8 cellular contexts compared by ENCODE assay signal in genomic region chr4:76213415-76214268, GRCh38. TPM values are rescaled to one million over a fixed set of nuclear protein-coding genes. Genes with fewer than 3 reads are reported as not detected.
DNase-seq lines count a peak whose midpoint lies in the region; ATAC-seq and TF ChIP-seq lines count a peak whose summit lies in the region.

A gene with protein sequence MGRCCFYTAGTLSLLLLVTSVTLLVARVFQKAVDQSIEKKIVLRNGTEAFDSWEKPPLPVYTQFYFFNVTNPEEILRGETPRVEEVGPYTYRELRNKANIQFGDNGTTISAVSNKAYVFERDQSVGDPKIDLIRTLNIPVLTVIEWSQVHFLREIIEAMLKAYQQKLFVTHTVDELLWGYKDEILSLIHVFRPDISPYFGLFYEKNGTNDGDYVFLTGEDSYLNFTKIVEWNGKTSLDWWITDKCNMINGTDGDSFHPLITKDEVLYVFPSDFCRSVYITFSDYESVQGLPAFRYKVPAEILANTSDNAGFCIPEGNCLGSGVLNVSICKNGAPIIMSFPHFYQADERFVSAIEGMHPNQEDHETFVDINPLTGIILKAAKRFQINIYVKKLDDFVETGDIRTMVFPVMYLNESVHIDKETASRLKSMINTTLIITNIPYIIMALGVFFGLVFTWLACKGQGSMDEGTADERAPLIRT (minus strand): TSS chr4:76213824. CDS start chr4:76213543, 281 bp downstream.

- no peaks in the 10 kb centered on the region for H3K36me3 ChIP-seq in CD8-positive, alpha-beta T cell (ENCODE audit: insufficient read depth, low read length)

- intact Hi-C loops in CD8-positive, alpha-beta T cell (cut with DNase I, micrococcal nuclease), result loop anchor here (1.0 to 10.0 kb wide), 13 partner anchors 14 to 944 kb away; partner anchors contain the start of genes CCNG2 (in 2 of the 2), CCNI (in 2 of the 2), NAAA (in 2 of the 2) and SDAD1 (in 2 of the 2)

- H3K4me1 ChIP-seq in CD8-positive, alpha-beta T cell (ENCODE audit: insufficient read depth, low read length), result peaks cover 29% of the 10 kb centered on the region

- peak within 1 kb of the TSS; percentile 89 for H3K4me3 Mint-ChIP-seq in CD8-positive, alpha-beta T cell
- peak within 1 kb of the TSS; percentile 97 for H3K4me3 Mint-ChIP-seq in endothelial cell (ENCODE audit: unreplicated experiment)

- no peak for TF ChIP-seq CTCF in CD8-positive, alpha-beta T cell (IDR thresholded peaks at IDR 0.05)
- no peak for TF ChIP-seq CTCF in endothelial cell (IDR thresholded peaks at IDR 0.05; ENCODE audit: unreplicated experiment)

- H3K9me3 Mint-ChIP-seq in CD8-positive, alpha-beta T cell, result no peaks in the 10 kb centered on the region
- H3K9me3 Mint-ChIP-seq in endothelial cell (ENCODE audit: unreplicated experiment), result no peaks in the 10 kb centered on the region

- POLR2A ChIA-PET in CD8-positive, alpha-beta T cell (lab: Charles Lee), result interaction anchor here (1.0 to 3.6 kb wide), 3 partner anchors 14 to 88 kb away, joined by 3 to 16 read pairs (median 4); partner anchors contain the start of gene NUP54

- peaks cover 9% of the 10 kb centered on the region for H3K36me3 Mint-ChIP-seq in CD8-positive, alpha-beta T cell
- peaks cover 11% of the 10 kb centered on the region for H3K36me3 Mint-ChIP-seq in endothelial cell (ENCODE audit: low read depth, unreplicated experiment)

- peak; percentile 64 for ATAC-seq in CD8-positive, alpha-beta T cell
- ATAC-seq in GM19351 (IDR thresholded peaks at IDR 0.05; ENCODE audit: unreplicated experiment) (peak; percentile 74), HG03469 (IDR thresholded peaks at IDR 0.05; ENCODE audit: unreplicated experiment) (peak; percentile 57)

- H3K27me3 Mint-ChIP-seq in CD8-positive, alpha-beta T cell (ENCODE audit: low read depth), result no peaks in the 10 kb centered on the region
- peaks cover 14% of the 10 kb centered on the region for H3K27me3 Mint-ChIP-seq in endothelial cell (ENCODE audit: unreplicated experiment)

- no peaks in the 10 kb centered on the region for H3K27me3 ChIP-seq in CD8-positive, alpha-beta T cell (ENCODE audit: insufficient read depth, low read length)

- peaks cover 59% of the 10 kb centered on the region for H3K4me1 Mint-ChIP-seq in CD8-positive, alpha-beta T cell (ENCODE audit: low read depth)
- peaks cover 50% of the 10 kb centered on the region for H3K4me1 Mint-ChIP-seq in endothelial cell (ENCODE audit: unreplicated experiment)

- peak within 1 kb of the TSS; percentile 85 for H3K27ac ChIP-seq in CD8-positive, alpha-beta T cell (ENCODE audit: low read depth, low read length)

- DNase-seq in CD8-positive, alpha-beta T cell, result peak; percentile 44 to 84 (median 69)
- peak; percentile 67 for DNase-seq in NK-92 treated with Interleukin-12 subunit alpha and Interleukin-12 subunit beta, amount 100 ng/mL, for 24 hours (lab: John Stamatoyannopoulos, UW)
- DNase-seq in activated CD8-positive, alpha-beta memory T cell treated with anti-CD3 and anti-CD28 coated beads, Interleukin-2, amount 50 U/mL, for 4 hours, result peak; percentile 64
- peak; percentile 84 for DNase-seq in endothelial cell (ENCODE audit: low spot score)
- DNase-seq in midbrain (lab: John Stamatoyannopoulos, UW), result peak; percentile 92
- DNase-seq in stimulated activated CD8-positive, alpha-beta memory T cell treated with anti-CD3 and anti-CD28 coated beads, Interleukin-4, amount 100 ng/mL, for 1 hour (ENCODE audit: low read depth in 2 of 2, low spot score in 1 of 2), result peak; percentile 31 to 39

- CTCF ChIA-PET in CD8-positive, alpha-beta T cell (lab: Charles Lee), result interaction anchor here (1.2 to 4.9 kb wide), 2 partner anchors 13 to 34 kb away, joined by 3 to 23 read pairs; no protein-coding TSS in a partner anchor

- no peaks in the 10 kb centered on the region for H3K9me3 ChIP-seq in CD8-positive, alpha-beta T cell (ENCODE audit: low read length)

- peak within 1 kb of the TSS; percentile 95 for H3K27ac Mint-ChIP-seq in CD8-positive, alpha-beta T cell
- H3K27ac Mint-ChIP-seq in endothelial cell (ENCODE audit: unreplicated experiment), result peak within 1 kb of the TSS; percentile 62

- peak within 1 kb of the TSS; percentile 75 for H3K4me3 ChIP-seq in CD8-positive, alpha-beta T cell (ENCODE audit: low read depth, low read length)

RNA-seq across cellular contexts. Expression of the gene that starts here (rescaled TPM):
- total RNA-seq in CD8-positive, alpha-beta T cell, result 10 to 100 TPM; 33.3 to 34.4 TPM
- 181 TPM for total RNA-seq in endothelial cell (ENCODE audit: unreplicated experiment)

Comparison
In these comparisons a context has a peak if more than half of its experiments do, and no peak if none do; other contexts are left out.
1. Peak in every context shown above with its lines: DNase-seq, ATAC-seq, H3K4me3 ChIP-seq and H3K27ac ChIP-seq.
2. DNase-seq: peak in every context shown above with its lines; median percentile 92 in midbrain; 84 in endothelial cell; 69 in CD8-positive, alpha-beta T cell; 67 in NK-92 treated with Interleukin-12 subunit alpha and Interleukin-12 subunit beta, amount 100 ng/mL, for 24 hours; 64 in activated CD8-positive, alpha-beta memory T cell treated with anti-CD3 and anti-CD28 coated beads, Interleukin-2, amount 50 U/mL, for 4 hours; 35 in stimulated activated CD8-positive, alpha-beta memory T cell treated with anti-CD3 and anti-CD28 coated beads, Interleukin-4, amount 100 ng/mL, for 1 hour.